ENCODE assay signal across 8 cellular contexts in the genomic region with DNA sequence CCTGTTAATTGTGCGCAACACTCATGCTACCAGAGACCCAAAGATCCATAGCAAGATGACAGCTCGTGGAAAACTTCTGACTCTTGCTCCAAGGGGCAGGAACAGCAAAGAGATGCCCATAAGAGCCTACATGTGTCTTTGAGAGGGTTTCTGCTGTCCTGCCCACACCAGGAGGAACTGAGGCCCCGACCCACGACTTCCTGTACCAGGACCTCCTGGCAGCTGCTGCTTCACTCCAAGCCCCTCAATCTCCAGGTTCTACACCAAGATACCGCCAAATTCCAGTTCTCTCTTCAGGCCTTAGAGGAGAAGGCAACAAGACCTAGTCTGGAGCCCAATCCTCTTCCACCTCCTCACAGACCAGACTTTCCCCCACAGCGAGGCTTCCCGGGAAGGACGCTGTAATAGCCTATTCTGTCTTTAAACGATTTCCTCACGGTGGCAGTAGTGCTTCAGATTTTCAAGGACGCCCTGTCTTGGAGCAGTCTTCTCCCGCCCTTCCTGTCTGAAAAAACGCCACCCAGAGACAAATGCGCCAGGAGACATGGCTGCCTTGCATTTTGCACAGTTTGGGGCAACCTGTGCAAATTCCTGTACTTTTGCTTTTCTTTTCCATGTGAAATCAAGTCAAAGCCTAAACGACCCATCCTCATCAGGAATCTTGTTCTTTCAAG.
DNase-seq lines count a peak whose midpoint lies in the region; ATAC-seq and TF ChIP-seq lines count a peak whose summit lies in the region.

No MANE protein-coding gene starts in this region.

- no peaks in the 10 kb centered on the region for H3K9me3 Mint-ChIP-seq in CD4-positive, alpha-beta memory T cell
- H3K9me3 Mint-ChIP-seq in type B pancreatic cell: peaks cover 5% of the 10 kb centered on the region

- H3K9me3 ChIP-seq in CD4-positive, alpha-beta memory T cell (ENCODE audit: control insufficient read depth in 1 of 2, low read length in 2 of 2): no peaks in the 10 kb centered on the region

- ATAC-seq in GM21529 (IDR thresholded peaks at IDR 0.05; ENCODE audit: unreplicated experiment): peak; percentile 55
- ATAC-seq in HG02642 (IDR thresholded peaks at IDR 0.05; ENCODE audit: poor library complexity, unreplicated experiment): no peak

- intact Hi-C loops in CD4-positive, alpha-beta memory T cell (cut with micrococcal nuclease): no loop called here
- intact Hi-C loops in posterior cingulate gyrus (cut with DNase I): no loop called here

- no peaks in the 10 kb centered on the region for H3K27me3 ChIP-seq in CD4-positive, alpha-beta memory T cell (ENCODE audit: insufficient read depth, low read length)

- POLR2A ChIA-PET in CD4-positive, alpha-beta memory T cell (lab: Charles Lee; ENCODE audit: partially characterized antibody): no interaction called here

- H3K36me3 ChIP-seq in CD4-positive, alpha-beta memory T cell (ENCODE audit: insufficient read depth, low read length): no peaks in the 10 kb centered on the region

- CTCF ChIA-PET in CD4-positive, alpha-beta memory T cell (lab: Charles Lee; ENCODE audit: partially characterized antibody): no interaction called here

- H3K4me3 Mint-ChIP-seq in CD4-positive, alpha-beta memory T cell: peak overlapping the region in 6 of 8 donors; percentile 95 to 99 (median 98)
- no peak overlapping the region for H3K4me3 Mint-ChIP-seq in type B pancreatic cell

- TF ChIP-seq CTCF in type B pancreatic cell (conservative IDR thresholded peaks at IDR 0.05): no peak

- H3K4me1 Mint-ChIP-seq in CD4-positive, alpha-beta memory T cell: peaks cover 0 to 14% (median 2%) of the 10 kb centered on the region in 4 donors
- no peaks in the 10 kb centered on the region for H3K4me1 Mint-ChIP-seq in type B pancreatic cell (ENCODE audit: unreplicated experiment)

- DNase-seq in CD4-positive, alpha-beta memory T cell: peak in 4 of 5 donors; percentile 89 to 92 (median 90)
- DNase-seq in NCI-H69 (lab: John Stamatoyannopoulos, UW) (peak; percentile 92), posterior cingulate gyrus (peak in 7 of 10 donors; percentile 46 to 96 (median 86)), occipital lobe (lab: John Stamatoyannopoulos, UW) (no peak), type B pancreatic cell (ENCODE audit: extremely low spot score, unreplicated experiment) (no peak)

- H3K4me3 ChIP-seq in CD4-positive, alpha-beta memory T cell (ENCODE audit: low read length in 2 of 2): no peak overlapping the region

- no peaks in the 10 kb centered on the region for H3K4me1 ChIP-seq in CD4-positive, alpha-beta memory T cell (ENCODE audit: insufficient read depth, low read length)

- H3K36me3 Mint-ChIP-seq in CD4-positive, alpha-beta memory T cell: peaks cover 0 to 3% of the 10 kb centered on the region in 2 donors
- no peaks in the 10 kb centered on the region for H3K36me3 Mint-ChIP-seq in type B pancreatic cell

- no peaks in the 10 kb centered on the region for H3K27me3 Mint-ChIP-seq in CD4-positive, alpha-beta memory T cell
- no peaks in the 10 kb centered on the region for H3K27me3 Mint-ChIP-seq in type B pancreatic cell

- H3K27ac Mint-ChIP-seq in CD4-positive, alpha-beta memory T cell: peak overlapping the region in 5 of 7 donors; percentile 90 to 95 (median 92)
- H3K27ac Mint-ChIP-seq in type B pancreatic cell: no peak overlapping the region

- H3K27ac ChIP-seq in CD4-positive, alpha-beta memory T cell (ENCODE audit: low read depth, low read length): peak overlapping the region; percentile 15
- peak overlapping the region; percentile 88 for H3K27ac ChIP-seq in cingulate gyrus (ENCODE audit: low read depth, low read length)

Comparison
In these comparisons a context has a peak if more than half of its experiments do, and no peak if none do; other contexts are left out.
1. DNase-seq: peak in CD4-positive, alpha-beta memory T cell (4 of 5), NCI-H69 (single experiment) and posterior cingulate gyrus (7 of 10); none in occipital lobe (single experiment) and type B pancreatic cell (single experiment).